Comparison of ENCODE assay signal across 22 cellular contexts in the genomic region with DNA sequence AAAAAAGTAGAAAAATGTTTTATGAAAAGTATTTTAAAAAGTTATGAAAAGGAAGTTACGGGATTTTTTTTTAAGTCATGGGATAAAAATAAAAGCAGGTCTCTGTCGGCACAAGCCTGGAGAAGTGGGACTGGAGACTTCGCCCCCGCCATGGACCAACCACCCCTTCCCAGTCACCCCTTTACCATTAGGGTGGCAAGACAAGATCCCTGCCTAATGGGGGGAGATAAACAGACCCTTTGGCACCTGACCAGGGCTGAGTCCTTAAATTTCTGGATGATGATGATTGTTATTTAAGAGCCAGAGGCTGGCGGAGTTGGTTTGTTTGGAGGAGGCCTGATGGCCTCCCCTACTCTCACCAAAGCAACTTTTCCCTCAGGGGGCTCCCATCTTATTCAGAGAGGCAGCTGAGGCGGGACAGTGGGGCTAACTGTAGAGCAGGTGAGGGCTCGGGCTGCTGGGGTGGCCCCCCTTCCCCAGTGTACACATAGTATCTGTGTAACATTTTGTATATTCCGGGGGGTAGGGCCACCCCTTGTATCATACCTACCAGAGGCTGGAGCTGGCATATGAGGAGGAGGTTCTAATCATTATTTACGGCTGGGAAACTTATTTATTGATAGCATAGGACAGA.
"Had no signal": no experiment of that assay in that cellular context is flagged by ENCODE, and none has a peak within 500 bp of the region (broad histone marks: within the 10 kb centered on the region; RNA-seq: fewer than 3 reads in every experiment).

No MANE protein-coding gene starts in this region.

- H3K9me3 Mint-ChIP-seq: activated naive CD4-positive, alpha-beta T cell treated with anti-CD3 and anti-CD28 coated beads for 36 hours; activated naive CD8-positive, alpha-beta T cell treated with anti-CD3 and anti-CD28 coated beads for 36 hours; brain; effector memory CD8-positive, alpha-beta T cell; immature natural killer cell; nephron; stimulated activated memory B cell treated with anti-CD40 and anti-IgM and Interleukin-4, amounts not matched to agents 10 μg/mL and 1 μg/mL and 100 μg/mL, for 72 hours; stimulated activated naive CD8-positive, alpha-beta T cell treated with anti-CD3 and anti-CD28 coated beads, Interleukin-15, amount 100 ng/mL, for 72 hours; T-helper 1 cell treated with Interleukin-12 subunit alpha and Interleukin-12 subunit beta and Interleukin-4 antibody, amounts not matched to agents 30 μg/mL and 1 μg/mL, for 36 hours had no signal

- H3K36me3 Mint-ChIP-seq: activated naive CD8-positive, alpha-beta T cell treated with anti-CD3 and anti-CD28 coated beads for 36 hours; brain; immature natural killer cell; stimulated activated memory B cell treated with anti-CD40 and anti-IgM and Interleukin-4, amounts not matched to agents 10 μg/mL and 1 μg/mL and 100 μg/mL, for 72 hours had no signal

- H3K4me3 Mint-ChIP-seq: activated naive CD4-positive, alpha-beta T cell treated with anti-CD3 and anti-CD28 coated beads for 36 hours; activated naive CD8-positive, alpha-beta T cell treated with anti-CD3 and anti-CD28 coated beads for 36 hours; brain; effector memory CD8-positive, alpha-beta T cell; immature natural killer cell; nephron; stimulated activated memory B cell treated with anti-CD40 and anti-IgM and Interleukin-4, amounts not matched to agents 10 μg/mL and 1 μg/mL and 100 μg/mL, for 72 hours; stimulated activated naive CD8-positive, alpha-beta T cell treated with anti-CD3 and anti-CD28 coated beads, Interleukin-15, amount 100 ng/mL, for 72 hours; T-helper 1 cell treated with Interleukin-12 subunit alpha and Interleukin-12 subunit beta and Interleukin-4 antibody, amounts not matched to agents 30 μg/mL and 1 μg/mL, for 36 hours had no signal

- H3K4me1 ChIP-seq: adrenal gland, ascending aorta, lower lobe of right lung, thyroid gland had no signal

- H3K36me3 ChIP-seq: adrenal gland, ascending aorta, cardiac muscle cell, lower lobe of right lung, thyroid gland, WERI-Rb-1 had no signal

- H3K27ac ChIP-seq: adrenal gland, ascending aorta, cardiac muscle cell, lower lobe of right lung, thyroid gland, WERI-Rb-1 had no signal

- H3K27ac Mint-ChIP-seq: activated naive CD4-positive, alpha-beta T cell treated with anti-CD3 and anti-CD28 coated beads for 36 hours; activated naive CD8-positive, alpha-beta T cell treated with anti-CD3 and anti-CD28 coated beads for 36 hours; brain; effector memory CD8-positive, alpha-beta T cell; immature natural killer cell; nephron; progenitor cell of endocrine pancreas; stimulated activated memory B cell treated with anti-CD40 and anti-IgM and Interleukin-4, amounts not matched to agents 10 μg/mL and 1 μg/mL and 100 μg/mL, for 72 hours; T-helper 1 cell treated with Interleukin-12 subunit alpha and Interleukin-12 subunit beta and Interleukin-4 antibody, amounts not matched to agents 30 μg/mL and 1 μg/mL, for 36 hours had no signal

- H3K9me3 ChIP-seq: adrenal gland, ascending aorta, lower lobe of right lung, mucosa of descending colon, SK-N-SH, thyroid gland had no signal

- H3K9ac ChIP-seq: SK-N-SH had no signal

- DNase-seq: activated naive CD4-positive, alpha-beta T cell treated with anti-CD3 and anti-CD28 coated beads for 36 hours; activated naive CD8-positive, alpha-beta T cell treated with anti-CD3 and anti-CD28 coated beads for 36 hours; cortex of kidney; lower lobe of right lung; SK-N-SH; T1000 had no signal

- ATAC-seq: activated CD4-positive, CD25-positive, alpha-beta regulatory T cell treated with anti-CD3 and anti-CD28 coated beads, Interleukin-2, amount 50 U/mL, for 24 hours; stimulated activated memory B cell treated with anti-CD40 and anti-IgM and Interleukin-4, amounts not matched to agents 10 μg/mL and 1 μg/mL and 100 μg/mL, for 72 hours had no signal

- H3K4me3 ChIP-seq: adrenal gland, ascending aorta, cardiac muscle cell, lower lobe of right lung, mucosa of descending colon, smooth muscle cell, thyroid gland had no signal

- H3K27me3 ChIP-seq: adrenal gland, ascending aorta, cardiac muscle cell, thyroid gland had no signal
